In the genomic region with DNA sequence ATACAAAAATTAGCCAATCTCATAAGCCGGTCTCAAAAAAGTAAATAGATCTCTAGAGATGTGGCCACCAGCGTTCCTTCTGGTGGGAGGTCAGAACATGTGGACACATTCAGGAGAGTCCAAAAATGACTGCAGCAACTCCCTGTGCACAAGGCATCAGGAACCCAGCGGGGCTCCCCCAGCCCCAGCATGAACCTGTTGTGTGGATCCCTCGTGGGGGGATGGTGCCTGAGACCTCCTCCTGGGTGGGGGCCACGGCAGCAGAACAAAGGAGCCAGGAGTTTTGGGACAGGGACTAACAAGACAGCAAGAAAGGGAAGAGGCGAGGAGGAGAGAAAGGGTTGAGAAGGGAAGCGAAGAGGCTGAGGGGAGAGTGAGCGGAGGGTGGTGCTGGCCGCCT, we compare ENCODE assay signal across 15 cellular contexts.
"Had no signal": no experiment of that assay in that cellular context is flagged by ENCODE, and none has a peak within 500 bp of the region (broad histone marks: within the 10 kb centered on the region; RNA-seq: fewer than 3 reads in every experiment).

No MANE protein-coding gene starts in this region.

- H3K36me3 Mint-ChIP-seq: naive B cell had no signal

- H3K4me1 Mint-ChIP-seq: naive B cell had no signal

- DNase-seq: effector memory CD4-positive, alpha-beta T cell; gastrocnemius medialis; heart right ventricle; hypothalamus; mesenchymal stem cell; naive B cell; nephron progenitor cell; small intestine; stimulated activated CD4-positive, alpha-beta T cell treated with anti-CD3 and anti-CD28 coated beads, Interleukin-12 subunit alpha, Interleukin-12 subunit beta, amount 100 ng/mL, for 4 hours; stimulated activated naive CD4-positive, alpha-beta T cell; stomach; substantia nigra; trophoblast cell had no signal

- ATAC-seq: gastrocnemius medialis, heart right ventricle, left lung, lower lobe of right lung had no signal

- H3K9me3 Mint-ChIP-seq: nephron progenitor cell had no signal

- H3K27ac Mint-ChIP-seq: naive B cell, nephron progenitor cell had no signal

- H3K4me3 Mint-ChIP-seq: naive B cell, nephron progenitor cell had no signal
